ENCODE assay signal across 18 cellular contexts in the genomic region with DNA sequence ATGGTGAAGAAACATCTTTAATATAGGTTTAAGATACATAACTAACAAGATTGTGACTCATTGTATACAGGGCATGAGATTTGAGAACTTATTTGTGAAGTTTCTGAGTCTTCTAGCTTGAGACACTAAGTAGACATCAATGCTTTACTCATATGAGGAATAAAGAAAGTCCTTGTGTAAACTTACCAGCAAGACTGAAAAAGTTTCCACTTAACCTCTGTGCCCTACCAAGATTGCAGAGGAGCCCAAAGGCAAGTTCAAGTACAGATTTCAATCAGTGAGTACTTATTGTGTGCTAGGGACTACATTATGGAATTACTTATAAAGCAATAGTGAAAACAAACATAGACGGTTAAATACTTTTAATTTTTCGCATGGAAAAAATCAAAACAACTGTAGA.
DNase-seq lines count a peak whose midpoint lies in the region; ATAC-seq and TF ChIP-seq lines count a peak whose summit lies in the region.
"Had no signal": no experiment of that assay in that cellular context is flagged by ENCODE, and none has a peak within 500 bp of the region (broad histone marks: within the 10 kb centered on the region; RNA-seq: fewer than 3 reads in every experiment).

No MANE protein-coding gene starts in this region.

- CTCF ChIA-PET in activated CD4-positive, alpha-beta T cell treated with anti-CD3 and anti-CD28 coated beads, Interleukin-2, amount 10 ng/mL, durations not matched to agents 7 days and 5 days (lab: Charles Lee), result no interaction called here

- TF ChIP-seq EP300 in tibial nerve (IDR thresholded peaks at IDR 0.05), result no peak

- 57 to 59% methylated on average over 2 of the region's 2 CpGs for WGBS in tibial nerve, 2 donors

- no peak for TF ChIP-seq CTCF in tibial nerve (IDR thresholded peaks at IDR 0.05)

- H3K36me3 Mint-ChIP-seq in activated CD4-positive, alpha-beta T cell treated with anti-CD3 and anti-CD28 coated beads, Interleukin-2, amount 10 ng/mL, durations not matched to agents 24 days and 14 days (ENCODE audit: low read depth), result no peaks in the 10 kb centered on the region
- H3K36me3 Mint-ChIP-seq in activated CD4-positive, alpha-beta T cell treated with anti-CD3 and anti-CD28 coated beads, Interleukin-2, amount 10 ng/mL, durations not matched to agents 7 days and 5 days (ENCODE audit: low read depth), result no peaks in the 10 kb centered on the region
- H3K36me3 Mint-ChIP-seq in immature natural killer cell, result peaks cover 0 to 4% (median 0%) of the 10 kb centered on the region in 3 donors
- H3K36me3 Mint-ChIP-seq: WTC11 had no signal

- POLR2A ChIA-PET in activated CD4-positive, alpha-beta T cell treated with anti-CD3 and anti-CD28 coated beads, Interleukin-2, amount 10 ng/mL, durations not matched to agents 7 days and 5 days (lab: Charles Lee), result no interaction called here

- intact Hi-C loops in activated CD4-positive, alpha-beta T cell treated with anti-CD3 and anti-CD28 coated beads, Interleukin-2, amount 10 ng/mL, durations not matched to agents 24 days and 14 days (cut with micrococcal nuclease), result loop anchor here (2.0 kb wide), 1 partner anchor 110 kb away; no protein-coding TSS in a partner anchor

- H3K27ac Mint-ChIP-seq in activated CD4-positive, alpha-beta T cell treated with anti-CD3 and anti-CD28 coated beads, Interleukin-2, amount 10 ng/mL, durations not matched to agents 24 days and 14 days, result peak overlapping the region; percentile 63
- H3K27ac Mint-ChIP-seq in activated CD4-positive, alpha-beta T cell treated with anti-CD3 and anti-CD28 coated beads, Interleukin-2, amount 10 ng/mL, durations not matched to agents 7 days and 5 days, result no peak overlapping the region
- no peak overlapping the region for H3K27ac Mint-ChIP-seq in immature natural killer cell
- H3K27ac Mint-ChIP-seq: HFFc6, T-helper 17 cell, WTC11 had no signal

- no peak overlapping the region for H3K27ac ChIP-seq in tibial nerve
- H3K27ac ChIP-seq: tibial artery had no signal

- no peaks in the 10 kb centered on the region for H3K4me1 ChIP-seq in tibial nerve
- H3K4me1 ChIP-seq: tibial artery had no signal

- peaks cover 14% of the 10 kb centered on the region for H3K9me3 Mint-ChIP-seq in activated CD4-positive, alpha-beta T cell treated with anti-CD3 and anti-CD28 coated beads, Interleukin-2, amount 10 ng/mL, durations not matched to agents 24 days and 14 days
- peaks cover 4% of the 10 kb centered on the region for H3K9me3 Mint-ChIP-seq in activated CD4-positive, alpha-beta T cell treated with anti-CD3 and anti-CD28 coated beads, Interleukin-2, amount 10 ng/mL, durations not matched to agents 7 days and 5 days
- peaks cover 0 to 8% (median 0%) of the 10 kb centered on the region in 6 donors for H3K9me3 Mint-ChIP-seq in immature natural killer cell
- H3K9me3 Mint-ChIP-seq: WTC11 had no signal

- no peaks in the 10 kb centered on the region for H3K9me3 ChIP-seq in tibial nerve
- H3K9me3 ChIP-seq: tibial artery had no signal

- no peak for TF ChIP-seq POLR2A in tibial nerve (IDR thresholded peaks at IDR 0.05)

- no peak overlapping the region for H3K4me3 ChIP-seq in tibial nerve
- H3K4me3 ChIP-seq: BLaER1 treated with 17β-estradiol and CSF1 and Interleukin-3, amounts not matched to agents 10 nM and 100 nM; tibial artery had no signal

- H3K27me3 Mint-ChIP-seq in activated CD4-positive, alpha-beta T cell treated with anti-CD3 and anti-CD28 coated beads, Interleukin-2, amount 10 ng/mL, durations not matched to agents 24 days and 14 days, result no peaks in the 10 kb centered on the region
- H3K27me3 Mint-ChIP-seq in activated CD4-positive, alpha-beta T cell treated with anti-CD3 and anti-CD28 coated beads, Interleukin-2, amount 10 ng/mL, durations not matched to agents 7 days and 5 days, result no peaks in the 10 kb centered on the region
- peaks cover 0 to 2% (median 0%) of the 10 kb centered on the region in 3 donors for H3K27me3 Mint-ChIP-seq in immature natural killer cell (ENCODE audit: low read depth in 3 of 3)
- H3K27me3 Mint-ChIP-seq: T-helper 17 cell had no signal

- no peak for DNase-seq in activated CD4-positive, alpha-beta T cell treated with anti-CD3 and anti-CD28 coated beads, Interleukin-2, amount 10 ng/mL, durations not matched to agents 24 days and 14 days
- no peak for DNase-seq in activated CD4-positive, alpha-beta T cell treated with anti-CD3 and anti-CD28 coated beads, Interleukin-2, amount 10 ng/mL, durations not matched to agents 7 days and 5 days
- no peak for DNase-seq in stimulated activated naive CD8-positive, alpha-beta T cell treated with anti-CD3 and anti-CD28 coated beads, Interleukin-15, Interleukin-2, amounts not matched to agents 100 U/mL and 50 U/mL, for 24 hours
- DNase-seq in immature natural killer cell, result no peak
- no peak for DNase-seq in tibial nerve (ENCODE audit: low spot score in 2 of 2)
- DNase-seq: HFFc6; IMR-90; NCI-H187 treated with DMSO at 0.1 percent for 48 hours; SHP77 treated with DMSO at 0.1 percent for 48 hours; stimulated activated CD4-positive, alpha-beta T cell treated with anti-CD3 and anti-CD28 coated beads, Interleukin-4, amount 100 ng/mL, for 24 hours; T-helper 17 cell; tibial artery had no signal

- ATAC-seq in GM21526 (IDR thresholded peaks at IDR 0.05; ENCODE audit: low FRiP score, unreplicated experiment) (peak; percentile 29), HG02885 (IDR thresholded peaks at IDR 0.05; ENCODE audit: poor library complexity, unreplicated experiment) (peak; percentile 40), HG02970 (IDR thresholded peaks at IDR 0.05; ENCODE audit: low FRiP score, unreplicated experiment) (no peak)
- peak; percentile 15 for ATAC-seq in stimulated activated naive CD8-positive, alpha-beta T cell treated with anti-CD3 and anti-CD28 coated beads, Interleukin-15, Interleukin-2, amounts not matched to agents 100 U/mL and 50 U/mL, for 24 hours
- ATAC-seq: left lobe of liver, T-helper 17 cell, WTC11 had no signal

- no peaks in the 10 kb centered on the region for H3K36me3 ChIP-seq in tibial nerve
- H3K36me3 ChIP-seq: tibial artery had no signal

- H3K27me3 ChIP-seq in tibial nerve, result no peaks in the 10 kb centered on the region
- H3K27me3 ChIP-seq: BLaER1 treated with 17β-estradiol and CSF1 and Interleukin-3, amounts not matched to agents 10 nM and 100 nM; tibial artery had no signal

- H3K4me1 Mint-ChIP-seq in activated CD4-positive, alpha-beta T cell treated with anti-CD3 and anti-CD28 coated beads, Interleukin-2, amount 10 ng/mL, durations not matched to agents 24 days and 14 days, result peaks cover 3% of the 10 kb centered on the region
- peaks cover 4% of the 10 kb centered on the region for H3K4me1 Mint-ChIP-seq in activated CD4-positive, alpha-beta T cell treated with anti-CD3 and anti-CD28 coated beads, Interleukin-2, amount 10 ng/mL, durations not matched to agents 7 days and 5 days
- H3K4me1 Mint-ChIP-seq in immature natural killer cell, result peaks cover 30 to 34% of the 10 kb centered on the region in 2 donors
- H3K4me1 Mint-ChIP-seq: T-helper 17 cell had no signal

- no peak overlapping the region for H3K4me3 Mint-ChIP-seq in activated CD4-positive, alpha-beta T cell treated with anti-CD3 and anti-CD28 coated beads, Interleukin-2, amount 10 ng/mL, durations not matched to agents 24 days and 14 days
- no peak overlapping the region for H3K4me3 Mint-ChIP-seq in activated CD4-positive, alpha-beta T cell treated with anti-CD3 and anti-CD28 coated beads, Interleukin-2, amount 10 ng/mL, durations not matched to agents 7 days and 5 days
- no peak overlapping the region for H3K4me3 Mint-ChIP-seq in immature natural killer cell
- H3K4me3 Mint-ChIP-seq: HFFc6, T-helper 17 cell, WTC11 had no signal
